ENCODE assay signal across 10 cellular contexts in the genomic region with DNA sequence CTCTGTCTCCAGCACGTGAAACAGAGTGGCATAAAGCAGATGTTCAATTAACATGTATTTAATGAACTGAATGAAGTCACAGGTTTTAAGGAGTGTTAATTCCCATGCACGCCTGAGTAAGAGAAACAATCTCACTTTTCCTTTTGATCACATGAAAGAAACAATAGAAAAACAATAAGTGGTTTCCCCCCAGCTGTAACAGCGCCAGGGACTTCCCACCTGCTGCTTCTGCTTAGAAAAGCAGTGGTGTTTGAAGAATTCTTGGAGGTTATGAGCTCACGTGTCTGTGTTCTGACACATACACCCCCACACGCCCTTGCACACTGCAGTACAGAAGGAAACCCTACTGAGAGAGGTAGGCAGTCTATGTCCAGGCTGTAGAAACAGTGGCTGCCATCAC. TPM values are rescaled to one million over a fixed set of nuclear protein-coding genes. Genes with fewer than 3 reads are reported as not detected.
DNase-seq lines count a peak whose midpoint lies in the region; ATAC-seq and TF ChIP-seq lines count a peak whose summit lies in the region.
"Had no signal": no experiment of that assay in that cellular context is flagged by ENCODE, and none has a peak within 500 bp of the region (broad histone marks: within the 10 kb centered on the region; RNA-seq: fewer than 3 reads in every experiment).

No MANE protein-coding gene starts in this region.

- no peaks in the 10 kb centered on the region for H3K36me3 ChIP-seq in kidney epithelial cell (ENCODE audit: control insufficient read depth, insufficient read depth, low read length)
- H3K36me3 ChIP-seq: SJSA1 had no signal

- no peaks in the 10 kb centered on the region for H3K27me3 ChIP-seq in kidney epithelial cell (ENCODE audit: control insufficient read depth, insufficient read depth, low read length)
- H3K27me3 ChIP-seq: SJSA1 had no signal

- CTCF ChIA-PET in RWPE1 (lab: Yijun Ruan, JAX) = interaction anchor here (1.0 kb wide), 1 partner anchor 195 kb away, joined by 3 read pairs; no protein-coding TSS in a partner anchor

- DNase-seq in ACHN (peak; percentile 55), kidney epithelial cell (ENCODE audit: low read depth) (peak; percentile 90), posterior vena cava (ENCODE audit: low spot score) (no peak), RWPE1 (ENCODE audit: low spot score) (no peak), CD14-positive monocyte (ENCODE audit: low spot score) (no peak), DMS153 (lab: John Stamatoyannopoulos, UW) (no peak)
- DNase-seq in activated CD4-positive, alpha-beta T cell treated with anti-CD3 and anti-CD28 coated beads for 4 hours = peak; percentile 34 to 62

- H3K4me3 ChIP-seq in kidney epithelial cell (ENCODE audit: low read depth, low read length) = no peak overlapping the region
- H3K4me3 ChIP-seq: SJSA1 had no signal

- no peak overlapping the region for H3K27ac ChIP-seq in RWPE1
- H3K27ac ChIP-seq: HL-60, SJSA1 had no signal

- peaks cover 4 to 8% (median 7%) of the 10 kb centered on the region in 3 donors for H3K27me3 Mint-ChIP-seq in CD14-positive monocyte (ENCODE audit: low read depth in 3 of 3)

- ATAC-seq in GM21717 (IDR thresholded peaks at IDR 0.05; ENCODE audit: unreplicated experiment) = peak; percentile 69

- in situ Hi-C loops in ACHN (cut with HindIII; ENCODE audit: low pct_ligation_motif_present, low pct_unique_long_range_greater_than_20kb, low sequenced_read_pairs) = no loop called here

- H3K9me3 Mint-ChIP-seq in CD14-positive monocyte = no peaks in the 10 kb centered on the region

- H3K4me1 Mint-ChIP-seq in CD14-positive monocyte = peaks cover 10% of the 10 kb centered on the region

- no peaks in the 10 kb centered on the region for H3K36me3 Mint-ChIP-seq in CD14-positive monocyte

- POLR2A ChIA-PET in RWPE1 (lab: Yijun Ruan, JAX; ENCODE audit: low non-redundant PET) = no interaction called here

- TF ChIP-seq CTCF in kidney epithelial cell (IDR thresholded peaks at IDR 0.05; ENCODE audit: insufficient read depth, low read length, poor library complexity, severe bottlenecking) (no peak), RWPE1 (conservative IDR thresholded peaks at IDR 0.05; ENCODE audit: low read depth) (no peak), CD14-positive monocyte (IDR thresholded peaks at IDR 0.05) (no peak)

- intact Hi-C loops in posterior vena cava (cut with DNase I) = no loop called here
- intact Hi-C loops in CD14-positive monocyte (cut with micrococcal nuclease) = no loop called here

- H3K4me3 Mint-ChIP-seq in CD14-positive monocyte = no peak overlapping the region

- H3K27ac Mint-ChIP-seq in CD14-positive monocyte = no peak overlapping the region

RNA-seq across cellular contexts. Expression of a gene that starts 51.3 kb away (rescaled TPM):
- total RNA-seq in kidney epithelial cell (27.4 and 28.2 TPM in 2 replicates), posterior vena cava (10 to 100 TPM; 37.8 to 41.6 TPM)
- not detected for polyA plus RNA-seq in CD14-positive monocyte

Comparison
In these comparisons a context has a peak if more than half of its experiments do, and no peak if none do; other contexts are left out.
1. DNase-seq: peak in ACHN (single experiment), activated CD4-positive, alpha-beta T cell treated with anti-CD3 and anti-CD28 coated beads for 4 hours (2 of 2) and kidney epithelial cell (single experiment); none in posterior vena cava (single experiment), RWPE1 (single experiment), CD14-positive monocyte (single experiment) and DMS153 (single experiment).